In the genomic region with DNA sequence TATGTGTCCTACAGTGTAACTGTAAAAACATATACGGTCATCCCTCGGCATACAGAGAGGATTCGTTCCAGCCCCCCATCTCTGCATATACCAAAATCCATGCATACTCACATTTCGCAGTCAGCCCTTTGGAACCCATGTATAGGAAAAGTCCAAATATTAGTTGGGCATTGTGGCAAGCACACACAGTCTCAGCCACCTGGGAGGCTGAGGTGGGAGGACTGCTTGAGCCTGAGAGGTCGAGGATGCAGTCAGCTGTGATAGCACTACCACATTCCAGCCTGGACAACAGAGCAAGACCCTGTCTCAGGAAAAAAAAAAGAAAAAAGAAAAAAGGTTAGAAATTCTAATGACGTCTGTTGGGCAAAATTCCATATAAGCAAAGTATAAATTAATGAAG, we compare ENCODE assay signal across 12 cellular contexts. TPM values are rescaled to one million over a fixed set of nuclear protein-coding genes. Genes with fewer than 3 reads are reported as not detected.
DNase-seq lines count a peak whose midpoint lies in the region; ATAC-seq, FAIRE-seq and TF ChIP-seq lines count a peak whose summit lies in the region.
"Had no signal": no experiment of that assay in that cellular context is flagged by ENCODE, and none has a peak within 500 bp of the region (broad histone marks: within the 10 kb centered on the region; RNA-seq: fewer than 3 reads in every experiment).

No MANE protein-coding gene starts in this region.

- H3K4me1 Mint-ChIP-seq in activated T-helper 2 cell treated with anti-CD3 and anti-CD28 coated beads, Interferon-gamma antibody, Interleukin-2, Interleukin-4, amounts not matched to agents 10 μg/mL and 5 μg/mL and 100 μg/mL, durations not matched to agents 14 hours and 24 hours and 36 hours (ENCODE audit: low read depth) = peaks cover 25% of the 10 kb centered on the region

- BruUV-seq in HCT116 (replicated peaks; lab: Mats Ljungman, UMichigan) = no TSS peak

- RAD21 ChIA-PET in HCT116 (lab: Charles Lee; ENCODE audit: low non-redundant PET in 1 of 2, low total read pairs in 2 of 2, uncharacterized antibody in 2 of 2, unreplicated experiment in 2 of 2) = no interaction called here

- H2AK5ac ChIP-seq in trophoblast cell (ENCODE audit: low read length) = no peak overlapping the region

- no peak overlapping the region for H2BK120ac ChIP-seq in trophoblast cell (ENCODE audit: insufficient read depth, low read length, poor library complexity)

- no peak overlapping the region for H3K9ac ChIP-seq in HCT116 (ENCODE audit: low read length)
- H3K9ac ChIP-seq in trophoblast cell (ENCODE audit: low read length) = no peak overlapping the region

- H3K27me3 ChIP-seq in HCT116 (ENCODE audit: insufficient read depth, low read length) = no peaks in the 10 kb centered on the region
- no peaks in the 10 kb centered on the region for H3K27me3 ChIP-seq in trophoblast cell (ENCODE audit: insufficient read depth, low read length)

- H3K14ac ChIP-seq in trophoblast cell (ENCODE audit: low read length) = no peak overlapping the region

- peak overlapping the region; percentile 39; the same call in 1 of the 3 replicates for H3K4me2 ChIP-seq in A549
- peak overlapping the region; percentile 54; the same call in 1 of the 2 replicates for H3K4me2 ChIP-seq in HCT116 (ENCODE audit: low read length)
- H3K4me2 ChIP-seq in trophoblast cell (ENCODE audit: low read length) = no peak overlapping the region

- H3K79me2 ChIP-seq in HCT116 (ENCODE audit: insufficient read depth, low read length) (no peaks in the 10 kb centered on the region), trophoblast cell (ENCODE audit: control insufficient read depth, insufficient read depth, low read length, poor library complexity) (no peaks in the 10 kb centered on the region)

- TF ChIP-seq RAD21 in A549 (conservative IDR thresholded peaks at IDR 0.05 in 1 of 2, IDR thresholded peaks at IDR 0.05 in 1 of 2) (no peak), HCT116 (IDR thresholded peaks at IDR 0.05; ENCODE audit: low read depth) (no peak)

- DNase-seq in A549 (ENCODE audit: low read depth in 1 of 2, low spot score in 1 of 2) (no peak), HCT116 (ENCODE audit: low read depth, low spot score) (no peak), trophoblast cell (peak; percentile 8 to 43), iPS-NIHi7 (ENCODE audit: extremely low spot score) (no peak), inferior parietal cortex (ENCODE audit: extremely low spot score) (no peak)
- DNase-seq in activated T-helper 2 cell treated with anti-CD3 and anti-CD28 coated beads, Interferon-gamma antibody, Interleukin-2, Interleukin-4, amounts not matched to agents 10 μg/mL and 5 μg/mL and 100 μg/mL, durations not matched to agents 14 hours and 24 hours and 36 hours (ENCODE audit: low spot score) = no peak
- DNase-seq in activated T-cell treated with anti-CD3 and anti-CD28 coated beads, Interleukin-2, amount 50 U/mL, for 48 hours = no peak
- DNase-seq: Caco-2; CD8-positive, alpha-beta memory T cell; DND-41 had no signal

- WGBS in A549 (ENCODE audit: missing lambda C conversion rate) = 85% methylated on average over 6 of the region's 6 CpGs
- no CpG with 5 or more reads among the region's 6 CpGs for WGBS in trophoblast cell (ENCODE audit: extremely low coverage, insufficient coverage, insufficient read length)

- no peak overlapping the region for H4K91ac ChIP-seq in trophoblast cell (ENCODE audit: low read depth, low read length)

- H3K27ac Mint-ChIP-seq in activated T-helper 2 cell treated with anti-CD3 and anti-CD28 coated beads, Interferon-gamma antibody, Interleukin-2, Interleukin-4, amounts not matched to agents 10 μg/mL and 5 μg/mL and 100 μg/mL, durations not matched to agents 14 hours and 24 hours and 36 hours = peak overlapping the region; percentile 14

- H2AFZ ChIP-seq in HCT116 (ENCODE audit: low read depth, low read length, poor library complexity, severe bottlenecking) (no peak overlapping the region), trophoblast cell (ENCODE audit: insufficient read depth, low read length, poor library complexity) (no peak overlapping the region)

- no peak overlapping the region for H3K18ac ChIP-seq in trophoblast cell (ENCODE audit: low read length)

- ATAC-seq in A549 = no peak
- no peak for ATAC-seq in HCT116

- TF ChIP-seq POLR2A in A549 (IDR thresholded peaks at IDR 0.05; ENCODE audit: low read length) (no peak), HCT116 (IDR thresholded peaks at IDR 0.05; ENCODE audit: borderline replicate concordance, extremely low read depth, insufficient read depth, insufficient read length) (no peak)

- FAIRE-seq in A549 (lab: Jason Lieb, UNC) = no peak
- FAIRE-seq: A204.1 had no signal

- no peaks in the 10 kb centered on the region for H3K36me3 ChIP-seq in HCT116 (ENCODE audit: control insufficient read depth in 1 of 2, insufficient read depth in 2 of 2, low read length in 2 of 2)
- H3K36me3 ChIP-seq in trophoblast cell (ENCODE audit: control insufficient read depth in 1 of 2, insufficient read depth in 2 of 2, low read length in 2 of 2) = no peaks in the 10 kb centered on the region

- H3K4me3 ChIP-seq in A549 = no peak overlapping the region
- no peak overlapping the region for H3K4me3 ChIP-seq in HCT116 (replicated peaks in 1 of 2; ENCODE audit: low read depth in 1 of 2, low read length in 2 of 2)
- no peak overlapping the region for H3K4me3 ChIP-seq in trophoblast cell (ENCODE audit: low read depth, low read length)

- POLR2A ChIA-PET in A549 (lab: Yijun Ruan, JAX) = no interaction called here
- POLR2A ChIA-PET in HCT116 (lab: Charles Lee) = no interaction called here

- H3K9me2 ChIP-seq in HCT116 (ENCODE audit: insufficient read depth) = no peaks in the 10 kb centered on the region

- no peak overlapping the region for H3K23ac ChIP-seq in trophoblast cell (ENCODE audit: low read length)

- H3K9me3 Mint-ChIP-seq in activated T-helper 2 cell treated with anti-CD3 and anti-CD28 coated beads, Interferon-gamma antibody, Interleukin-2, Interleukin-4, amounts not matched to agents 10 μg/mL and 5 μg/mL and 100 μg/mL, durations not matched to agents 14 hours and 24 hours and 36 hours = no peaks in the 10 kb centered on the region

- H3K27ac ChIP-seq in A549 = peak overlapping the region; percentile 47 to 63; a peak in 5 of 6 replicates
- no peak overlapping the region for H3K27ac ChIP-seq in HCT116 (ENCODE audit: low read depth, low read length)
- H3K27ac ChIP-seq in trophoblast cell (ENCODE audit: low read depth, low read length) = no peak overlapping the region
- H3K27ac ChIP-seq: HL-60 had no signal

- TF ChIP-seq CTCF in A549 (IDR thresholded peaks at IDR 0.05) = no peak
- TF ChIP-seq CTCF in HCT116 (IDR thresholded peaks at IDR 0.05 in 2 of 3, conservative IDR thresholded peaks at IDR 0.05 in 1 of 3; ENCODE audit: borderline replicate concordance in 1 of 3, insufficient read depth in 1 of 3, low read depth in 2 of 3, low read length in 2 of 3) = no peak

- H3K27me3 Mint-ChIP-seq in activated T-helper 2 cell treated with anti-CD3 and anti-CD28 coated beads, Interferon-gamma antibody, Interleukin-2, Interleukin-4, amounts not matched to agents 10 μg/mL and 5 μg/mL and 100 μg/mL, durations not matched to agents 14 hours and 24 hours and 36 hours (ENCODE audit: low read depth) = no peaks in the 10 kb centered on the region

- no peak overlapping the region for H3K4ac ChIP-seq in trophoblast cell (ENCODE audit: low read depth, low read length)

- no peak overlapping the region for H4K8ac ChIP-seq in trophoblast cell (ENCODE audit: low read depth, low read length)

- H3K4me1 ChIP-seq in A549 = peaks cover 25% of the 10 kb centered on the region
- peaks cover 3 to 33% of the 10 kb centered on the region in 2 experiments; a peak in 2 of 4 replicates for H3K4me1 ChIP-seq in HCT116 (ENCODE audit: control insufficient read depth in 1 of 2, insufficient read depth in 2 of 2, low read length in 2 of 2)
- H3K4me1 ChIP-seq in trophoblast cell (ENCODE audit: control insufficient read depth in 1 of 2, insufficient read depth in 2 of 2, low read length in 2 of 2) = peaks cover 0 to 2% of the 10 kb centered on the region in 2 experiments
- H3K4me1 ChIP-seq: Caco-2 had no signal

- intact Hi-C loops in HCT116 (cut with micrococcal nuclease) = no loop called here
- intact Hi-C loops in activated T-helper 2 cell treated with anti-CD3 and anti-CD28 coated beads, Interferon-gamma antibody, Interleukin-2, Interleukin-4, amounts not matched to agents 10 μg/mL and 5 μg/mL and 100 μg/mL, durations not matched to agents 14 hours and 24 hours and 36 hours (cut with micrococcal nuclease) = no loop called here

- H2BK12ac ChIP-seq in trophoblast cell (ENCODE audit: low read length) = no peak overlapping the region

- H3K79me1 ChIP-seq in trophoblast cell (ENCODE audit: low read length) = peaks cover 4% of the 10 kb centered on the region

- H4K20me1 ChIP-seq in HCT116 (ENCODE audit: insufficient read depth) = no peaks in the 10 kb centered on the region

- no peak overlapping the region for H4K12ac ChIP-seq in trophoblast cell (ENCODE audit: low read depth, low read length)

- no peak overlapping the region for H2BK5ac ChIP-seq in trophoblast cell (ENCODE audit: low read depth, low read length, poor library complexity)

- CTCF ChIA-PET in A549 (lab: Yijun Ruan, JAX) = interaction anchor here (0.6 kb wide), 1 partner anchor 205 kb away, joined by 4 read pairs; no protein-coding TSS in a partner anchor
- CTCF ChIA-PET in HCT116 (lab: Charles Lee) = no interaction called here

- H3K9me3 ChIP-seq in A549 (0 out of 3 replicates have a peak, but pooled peaks cover 7% of the 10 kb centered on the region), HCT116 (ENCODE audit: control insufficient read depth in 1 of 2, insufficient read depth in 1 of 2, low read depth in 1 of 2, low read length in 2 of 2) (no peaks in the 10 kb centered on the region), trophoblast cell (ENCODE audit: insufficient read depth, low read depth, low read length) (no peaks in the 10 kb centered on the region)
- H3K9me3 ChIP-seq: Caco-2 had no signal

- H3K36me3 Mint-ChIP-seq in activated T-helper 2 cell treated with anti-CD3 and anti-CD28 coated beads, Interferon-gamma antibody, Interleukin-2, Interleukin-4, amounts not matched to agents 10 μg/mL and 5 μg/mL and 100 μg/mL, durations not matched to agents 14 hours and 24 hours and 36 hours (ENCODE audit: low read depth) = no peaks in the 10 kb centered on the region
- H3K36me3 Mint-ChIP-seq: CD8-positive, alpha-beta memory T cell had no signal

- no peak for TF ChIP-seq EP300 in A549 (IDR thresholded peaks at IDR 0.05)

- no peak overlapping the region for H3K4me3 Mint-ChIP-seq in activated T-helper 2 cell treated with anti-CD3 and anti-CD28 coated beads, Interferon-gamma antibody, Interleukin-2, Interleukin-4, amounts not matched to agents 10 μg/mL and 5 μg/mL and 100 μg/mL, durations not matched to agents 14 hours and 24 hours and 36 hours (ENCODE audit: low read depth)
- H3K4me3 Mint-ChIP-seq: CD8-positive, alpha-beta memory T cell had no signal

RNA-seq across cellular contexts. Expression of gene MDH2, which starts 29.1 kb away (rescaled TPM):
- 164 and 190 TPM in 2 replicates for polyA plus RNA-seq in A549 (2011; rRNA removed)
- polyA plus RNA-seq in A549 (2012; cell fraction: cytosol; rRNA removed) = 318 and 333 TPM in 2 replicates
- 328 and 364 TPM in 2 replicates for polyA plus RNA-seq in A549 (2012; cell fraction: nucleus; rRNA removed)
- polyA plus RNA-seq in A549 (2017; fragmentation: RNase III; extraction: RNeasy Plus Mini Kit Qiagen cat#74134 plus additional on column Dnase treatment) = 223 to 236 TPM (median 226 TPM) in 3 replicates
- polyA minus RNA-seq in A549 (2011; rRNA and poly(A)+ RNA removed) = 418 and 525 TPM in 2 replicates
- 357 TPM for total RNA-seq in HCT116 (2021; ENCODE audit: unreplicated experiment)
- polyA plus RNA-seq in HCT116 (2012) = 302 and 322 TPM in 2 replicates
- 268 and 285 TPM in 2 replicates for total RNA-seq in activated T-helper 2 cell treated with anti-CD3 and anti-CD28 coated beads, Interferon-gamma antibody, Interleukin-2, Interleukin-4, amounts not matched to agents 10 μg/mL and 5 μg/mL and 100 μg/mL, durations not matched to agents 14 hours and 24 hours and 36 hours
- 208 and 212 TPM in 2 replicates for polyA plus RNA-seq in trophoblast cell (2013)

RNA-seq across cellular contexts. Expression of gene STYXL1, which starts 29.2 kb away (rescaled TPM):
- polyA plus RNA-seq in A549 (2011; rRNA removed) (73.8 and 76.8 TPM in 2 replicates), A549 (2017; fragmentation: RNase III; extraction: RNeasy Plus Mini Kit Qiagen cat#74134 plus additional on column Dnase treatment) (36.0 to 39.9 TPM (median 39.1 TPM) in 3 replicates)
- polyA plus RNA-seq in A549 (2012; cell fraction: cytosol; rRNA removed) = 40.4 and 43.5 TPM in 2 replicates
- 28.7 and 47.4 TPM in 2 replicates for polyA plus RNA-seq in A549 (2012; cell fraction: nucleus; rRNA removed)
- polyA minus RNA-seq in A549 (2011; rRNA and poly(A)+ RNA removed) = 23.3 and 32.1 TPM in 2 replicates
- 32.5 TPM for total RNA-seq in HCT116 (2021; ENCODE audit: unreplicated experiment)
- 32.6 and 41.3 TPM in 2 replicates for polyA plus RNA-seq in HCT116 (2012)
- total RNA-seq in activated T-helper 2 cell treated with anti-CD3 and anti-CD28 coated beads, Interferon-gamma antibody, Interleukin-2, Interleukin-4, amounts not matched to agents 10 μg/mL and 5 μg/mL and 100 μg/mL, durations not matched to agents 14 hours and 24 hours and 36 hours = 27.7 and 36.1 TPM in 2 replicates
- polyA plus RNA-seq in trophoblast cell (2013) = 36.7 and 42.0 TPM in 2 replicates

Comparison
In these comparisons a context has a peak if more than half of its experiments do, and no peak if none do; other contexts are left out.
1. DNase-seq: peak in trophoblast cell (2 of 2); none in A549 (0 of 2), HCT116 (single experiment), activated T-helper 2 cell treated with anti-CD3 and anti-CD28 coated beads, Interferon-gamma antibody, Interleukin-2, Interleukin-4, amounts not matched to agents 10 μg/mL and 5 μg/mL and 100 μg/mL, durations not matched to agents 14 hours and 24 hours and 36 hours (single experiment), activated T-cell treated with anti-CD3 and anti-CD28 coated beads, Interleukin-2, amount 50 U/mL, for 48 hours (0 of 2), iPS-NIHi7 (single experiment) and inferior parietal cortex (single experiment).
2. H3K27ac ChIP-seq: peak in A549 (2 of 2); none in HCT116 (single experiment) and trophoblast cell (single experiment).